Comparison of ENCODE assay signal across 8 cellular contexts in genomic region chr7:74449809-74450397, GRCh38. TPM values are rescaled to one million over a fixed set of nuclear protein-coding genes. Genes with fewer than 3 reads are reported as not detected.
DNase-seq lines count a peak whose midpoint lies in the region; ATAC-seq, FAIRE-seq and TF ChIP-seq lines count a peak whose summit lies in the region.

No MANE protein-coding gene starts in this region.

- no peak for FAIRE-seq in H54 (lab: Jason Lieb, UNC)
- FAIRE-seq in pancreas (lab: Jason Lieb, UNC) = no peak

- no peaks in the 10 kb centered on the region for H3K27me3 ChIP-seq in Peyer's patch
- no peaks in the 10 kb centered on the region for H3K27me3 ChIP-seq in foreskin keratinocyte
- H3K27me3 ChIP-seq in pancreas = no peaks in the 10 kb centered on the region
- no peaks in the 10 kb centered on the region for H3K27me3 ChIP-seq in uterus

- H3K9me3 ChIP-seq in Peyer's patch (no peaks in the 10 kb centered on the region), pancreas (no peaks in the 10 kb centered on the region), uterus (no peaks in the 10 kb centered on the region)

- H3K4me1 ChIP-seq in Peyer's patch (peaks cover 3 to 21% (median 12%) of the 10 kb centered on the region in 4 donors), foreskin keratinocyte (peaks cover 3% of the 10 kb centered on the region), pancreas (peaks cover 0 to 1% (median 0%) of the 10 kb centered on the region in 3 donors), uterus (no peaks in the 10 kb centered on the region)

- H3K36me3 ChIP-seq in Peyer's patch (no peaks in the 10 kb centered on the region), pancreas (no peaks in the 10 kb centered on the region), uterus (no peaks in the 10 kb centered on the region)

- intact Hi-C loops in pancreas (cut with DNase I) = loop anchor here in 2 of 3 donors (10.0 kb wide), 2 partner anchors 85 to 115 kb away; no protein-coding TSS in a partner anchor
- intact Hi-C loops in uterus (cut with DNase I; ENCODE audit: low total_unique reads) = no loop called here

- no peak for TF ChIP-seq POLR2A in H54 (IDR thresholded peaks at IDR 0.05; ENCODE audit: low read depth, low read length)
- TF ChIP-seq POLR2A in Peyer's patch (IDR thresholded peaks at IDR 0.05) = no peak
- no peak for TF ChIP-seq POLR2A in uterus (IDR thresholded peaks at IDR 0.05)

- no peak for ATAC-seq in foreskin keratinocyte
- ATAC-seq in pancreas = peak in 3 of 4 donors; percentile 42 to 61 (median 46)
- ATAC-seq in GM18502 (IDR thresholded peaks at IDR 0.05; ENCODE audit: poor library complexity, unreplicated experiment) = no peak

- H3K4me3 ChIP-seq in Peyer's patch = no peak overlapping the region
- no peak overlapping the region for H3K4me3 ChIP-seq in pancreas
- no peak overlapping the region for H3K4me3 ChIP-seq in uterus

- TF ChIP-seq CTCF in Peyer's patch (IDR thresholded peaks at IDR 0.05) = peak; percentile 65 to 83 (median 74)
- peak; percentile 72 for TF ChIP-seq CTCF in foreskin keratinocyte (conservative IDR thresholded peaks at IDR 0.05)
- peak; percentile 75 to 81 (median 79) for TF ChIP-seq CTCF in pancreas (IDR thresholded peaks at IDR 0.05)
- peak; percentile 62 to 73 (median 66) for TF ChIP-seq CTCF in uterus (IDR thresholded peaks at IDR 0.05)

- 52 to 60% methylated on average over 15 of the region's 15 CpGs for WGBS in pancreas, 2 donors

- DNase-seq in AG20443 (ENCODE audit: low spot score) (peak; percentile 87), H54 (ENCODE audit: insufficient read length, low spot score) (peak; percentile 60), Peyer's patch (peak in 2 of 3 donors; percentile 66 to 81), activated T-helper 1 cell treated with Interleukin-2 at 50 U/mL for 16 hours (ENCODE audit: low read depth) (peak; percentile 41), foreskin keratinocyte (peak in 1 of 2 donors; percentile 17), pancreas (peak in 3 of 6 donors; percentile 25 to 73 (median 51)), uterus (peak; percentile 23 to 53)

- H3K27ac ChIP-seq in Peyer's patch (no peak overlapping the region), foreskin keratinocyte (no peak overlapping the region), pancreas (no peak overlapping the region), uterus (no peak overlapping the region)

RNA-seq across cellular contexts. Expression of gene GTF2IRD1, which starts 3.8 kb away (rescaled TPM):
- 10 to 100 TPM in 3 of 4 donors, 1 to 10 TPM in 1; 2.8 to 27.1 (median 17.1) TPM for total RNA-seq in Peyer's patch
- 23.8 and 27.1 TPM in 2 replicates for total RNA-seq in foreskin keratinocyte
- polyA plus RNA-seq in foreskin keratinocyte = 35.4 and 36.7 TPM in 2 replicates
- total RNA-seq in pancreas = 10 to 100 TPM in 3 of 6 donors, 1 to 10 TPM in 3; 7.1 to 12.6 (median 9.9) TPM
- 10 to 100 TPM in 1 of 2 donors, 1 to 10 TPM in 1; 8.1 to 15.9 TPM for polyA plus RNA-seq in pancreas
- 10 to 100 TPM; 11.5 to 39.1 (median 22.5) TPM for total RNA-seq in uterus

Comparison
In these comparisons a context has a peak if more than half of its experiments do, and no peak if none do; other contexts are left out.
1. ATAC-seq: peak in pancreas (3 of 4); none in foreskin keratinocyte (single experiment) and GM18502 (single experiment).
2. Peak in every context shown above with its lines, with median percentiles within 50 percentile points of each other: CTCF ChIP-seq.